23 cellular contexts compared by ENCODE assay signal in genomic region chr2:224682121-224682520, GRCh38. TPM values are rescaled to one million over a fixed set of nuclear protein-coding genes. Genes with fewer than 3 reads are reported as not detected.
"Had no signal": no experiment of that assay in that cellular context is flagged by ENCODE, and none has a peak within 500 bp of the region (broad histone marks: within the 10 kb centered on the region; RNA-seq: fewer than 3 reads in every experiment).

No MANE protein-coding gene starts in this region.

- H3K4me1 Mint-ChIP-seq: activated CD4-positive, alpha-beta T cell treated with anti-CD3 and anti-CD28 coated beads, Interleukin-2, amount 10 ng/mL, durations not matched to agents 24 days and 14 days; activated T-helper 17 cell treated with anti-CD3 and anti-CD28 coated beads, Interleukin-2, amount 50 U/mL, for 72 hours; central memory CD8-positive, alpha-beta T cell had no signal

- H3K4me3 Mint-ChIP-seq: activated CD4-positive, alpha-beta T cell treated with anti-CD3 and anti-CD28 coated beads, Interleukin-2, amount 10 ng/mL, durations not matched to agents 24 days and 14 days; activated CD8-positive, alpha-beta T cell treated with anti-CD3 and anti-CD28 coated beads for 36 hours; activated T-helper 17 cell treated with anti-CD3 and anti-CD28 coated beads, Interleukin-2, amount 50 U/mL, for 72 hours; central memory CD8-positive, alpha-beta T cell; natural killer cell treated with Interleukin-12 subunit alpha and Interleukin-12 subunit beta and Interleukin-15 and Interleukin-18, amount 100 ng/mL, for 72 hours; stimulated activated naive B cell treated with anti-CD40 and anti-IgM and Interleukin-4, amounts not matched to agents 10 μg/mL and 1 μg/mL and 100 μg/mL, for 72 hours had no signal

- H3K9me3 ChIP-seq: colonic mucosa, neutrophil, sigmoid colon, spleen had no signal

- H3K4me1 ChIP-seq: sigmoid colon, spleen had no signal

- H3K27ac Mint-ChIP-seq: activated CD4-positive, alpha-beta T cell treated with anti-CD3 and anti-CD28 coated beads, Interleukin-2, amount 10 ng/mL, durations not matched to agents 24 days and 14 days; activated CD8-positive, alpha-beta T cell treated with anti-CD3 and anti-CD28 coated beads for 36 hours; activated T-helper 17 cell treated with anti-CD3 and anti-CD28 coated beads, Interleukin-2, amount 50 U/mL, for 72 hours; natural killer cell treated with Interleukin-12 subunit alpha and Interleukin-12 subunit beta and Interleukin-15 and Interleukin-18, amount 100 ng/mL, for 72 hours; stimulated activated naive B cell treated with anti-CD40 and anti-IgM and Interleukin-4, amounts not matched to agents 10 μg/mL and 1 μg/mL and 100 μg/mL, for 72 hours had no signal

- DNase-seq: activated CD4-positive, alpha-beta T cell treated with anti-CD3 and anti-CD28 coated beads, Interleukin-2, amount 10 ng/mL, durations not matched to agents 24 days and 14 days; activated CD8-positive, alpha-beta T cell treated with anti-CD3 and anti-CD28 coated beads for 36 hours; activated naive CD4-positive, alpha-beta T cell treated with Interleukin-2 at 50 U/mL for 16 hours; activated T-cell treated with anti-CD3 and anti-CD28 coated beads, Interleukin-2, amount 50 U/mL, for 1 hour; anterior cingulate cortex; colonic mucosa; foreskin keratinocyte; hypothalamus; posterior cingulate gyrus; sigmoid colon; spleen; stimulated activated CD4-positive, alpha-beta T cell treated with anti-CD3 and anti-CD28 coated beads, Interleukin-4, amount 100 ng/mL, for 4 hours; stimulated activated naive B cell treated with anti-CD40 and anti-IgM and Interleukin-4, amounts not matched to agents 10 μg/mL and 1 μg/mL and 100 μg/mL, for 72 hours had no signal

- H3K9me3 Mint-ChIP-seq: activated CD4-positive, alpha-beta T cell treated with anti-CD3 and anti-CD28 coated beads, Interleukin-2, amount 10 ng/mL, durations not matched to agents 24 days and 14 days; activated CD8-positive, alpha-beta T cell treated with anti-CD3 and anti-CD28 coated beads for 36 hours; activated T-helper 17 cell treated with anti-CD3 and anti-CD28 coated beads, Interleukin-2, amount 50 U/mL, for 72 hours; central memory CD8-positive, alpha-beta T cell; natural killer cell treated with Interleukin-12 subunit alpha and Interleukin-12 subunit beta and Interleukin-15 and Interleukin-18, amount 100 ng/mL, for 72 hours; stimulated activated naive B cell treated with anti-CD40 and anti-IgM and Interleukin-4, amounts not matched to agents 10 μg/mL and 1 μg/mL and 100 μg/mL, for 72 hours had no signal

- H3K27me3 ChIP-seq: colonic mucosa, foreskin keratinocyte, neutrophil, sigmoid colon, spleen had no signal

- H3K27ac ChIP-seq: colonic mucosa, foreskin keratinocyte, neutrophil, sigmoid colon, spleen had no signal

- H3K4me3 ChIP-seq: colonic mucosa, lung, sigmoid colon, spleen had no signal

- H3K36me3 Mint-ChIP-seq: natural killer cell treated with Interleukin-12 subunit alpha and Interleukin-12 subunit beta and Interleukin-15 and Interleukin-18, amount 100 ng/mL, for 72 hours; stimulated activated naive B cell treated with anti-CD40 and anti-IgM and Interleukin-4, amounts not matched to agents 10 μg/mL and 1 μg/mL and 100 μg/mL, for 72 hours had no signal

- H3K36me3 ChIP-seq: colonic mucosa, neutrophil, sigmoid colon, spleen had no signal

RNA-seq across cellular contexts. Expression of gene CCDC195, which starts 34.0 kb away (rescaled TPM):
- total RNA-seq: activated CD4-positive, alpha-beta T cell treated with anti-CD3 and anti-CD28 coated beads, Interleukin-2, amount 10 ng/mL, durations not matched to agents 24 days and 14 days; activated CD8-positive, alpha-beta T cell treated with anti-CD3 and anti-CD28 coated beads for 36 hours; activated T-helper 17 cell treated with anti-CD3 and anti-CD28 coated beads, Interleukin-2, amount 50 U/mL, for 72 hours; colonic mucosa; epithelial cell of proximal tubule; fibroblast of lung; foreskin keratinocyte; lung; natural killer cell treated with Interleukin-12 subunit alpha and Interleukin-12 subunit beta and Interleukin-15 and Interleukin-18, amount 100 ng/mL, for 72 hours; renal cortical epithelial cell; sigmoid colon; spleen; ureter had no signal
- polyA plus RNA-seq: fibroblast of lung, foreskin keratinocyte, keratinocyte, lung, sigmoid colon, spleen had no signal
